Comparison of ENCODE assay signal across 11 cellular contexts in the genomic region with DNA sequence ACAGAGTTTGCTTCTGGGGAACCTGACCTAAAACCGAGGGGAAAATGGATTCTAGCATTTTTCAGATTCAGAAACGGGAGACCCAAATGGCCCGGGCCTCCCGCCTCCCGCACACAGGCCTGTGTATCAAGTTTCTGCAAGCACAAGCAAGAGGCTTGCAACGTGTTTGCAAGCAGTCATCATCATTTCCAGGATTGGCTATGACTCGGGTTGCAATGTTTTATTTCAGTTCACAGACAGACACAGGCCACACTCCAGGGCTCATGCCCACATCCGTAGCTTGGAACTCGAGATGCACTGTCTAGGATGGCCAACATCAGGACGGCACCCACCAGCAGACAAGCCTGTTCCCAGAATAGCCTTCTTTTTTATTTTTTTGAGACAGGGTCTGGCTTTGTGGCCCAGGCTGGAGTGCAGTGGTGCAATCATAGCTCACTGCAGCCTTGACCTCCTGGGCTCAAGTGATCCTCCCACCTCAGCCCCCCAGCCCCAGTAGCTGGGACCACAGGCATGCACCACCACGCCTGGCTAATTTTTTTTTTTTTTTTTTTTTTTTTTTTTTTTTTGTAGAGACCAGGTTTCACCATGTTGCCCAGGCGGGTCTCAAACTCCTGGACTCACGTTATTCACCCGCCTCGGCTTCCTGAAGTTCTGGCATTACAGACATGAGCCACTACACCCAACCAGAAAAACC.
DNase-seq lines count a peak whose midpoint lies in the region; ATAC-seq and TF ChIP-seq lines count a peak whose summit lies in the region.
"Had no signal": no experiment of that assay in that cellular context is flagged by ENCODE, and none has a peak within 500 bp of the region (broad histone marks: within the 10 kb centered on the region; RNA-seq: fewer than 3 reads in every experiment).

No MANE protein-coding gene starts in this region.

- peaks cover 16% of the 10 kb centered on the region for H3K4me1 Mint-ChIP-seq in stimulated activated naive CD8-positive, alpha-beta T cell treated with anti-CD3 and anti-CD28 coated beads, Interleukin-15, amount 100 ng/mL, for 72 hours
- H3K4me1 Mint-ChIP-seq in glutamatergic neuron (ENCODE audit: low read depth, unreplicated experiment): no peaks in the 10 kb centered on the region

- H3K4me1 ChIP-seq in RWPE2 (ENCODE audit: insufficient read depth, poor library complexity, severe bottlenecking) (no peaks in the 10 kb centered on the region), osteoblast (ENCODE audit: insufficient read depth, low read length) (peaks cover 15% of the 10 kb centered on the region)

- peak overlapping the region; percentile 74 for H3K4me2 ChIP-seq in osteoblast (ENCODE audit: insufficient read depth, low read length)

- no peaks in the 10 kb centered on the region for H4K20me1 ChIP-seq in osteoblast (ENCODE audit: insufficient read depth, low read length)

- ATAC-seq in RWPE2 (ENCODE audit: low read depth): peak; percentile 70
- ATAC-seq in stimulated activated naive CD8-positive, alpha-beta T cell treated with anti-CD3 and anti-CD28 coated beads, Interleukin-15, amount 100 ng/mL, for 72 hours: no peak
- no peak for ATAC-seq in GM21576 (IDR thresholded peaks at IDR 0.05; ENCODE audit: unreplicated experiment)

- no peaks in the 10 kb centered on the region for H3K36me3 ChIP-seq in RWPE2 (ENCODE audit: low read depth)
- H3K36me3 ChIP-seq in osteoblast (ENCODE audit: insufficient read depth, low read length): no peaks in the 10 kb centered on the region

- H2AFZ ChIP-seq in osteoblast (ENCODE audit: low read length): peak overlapping the region; percentile 76

- H3K27me3 ChIP-seq in RWPE2 (ENCODE audit: insufficient read depth, poor library complexity, severe bottlenecking): no peaks in the 10 kb centered on the region
- H3K27me3 ChIP-seq in osteoblast (ENCODE audit: insufficient read depth, low read length): no peaks in the 10 kb centered on the region

- no peaks in the 10 kb centered on the region for H3K9me3 Mint-ChIP-seq in stimulated activated naive CD8-positive, alpha-beta T cell treated with anti-CD3 and anti-CD28 coated beads, Interleukin-15, amount 100 ng/mL, for 72 hours
- H3K9me3 Mint-ChIP-seq in glutamatergic neuron (ENCODE audit: unreplicated experiment): no peaks in the 10 kb centered on the region

- H3K4me3 ChIP-seq in AG10803 (ENCODE audit: low read length) (peak overlapping the region; percentile 42), RWPE2 (ENCODE audit: severe bottlenecking) (no peak overlapping the region), osteoblast (ENCODE audit: insufficient read depth, low read length) (peak overlapping the region; percentile 60)

- no peak overlapping the region for H3K27ac Mint-ChIP-seq in stimulated activated naive CD8-positive, alpha-beta T cell treated with anti-CD3 and anti-CD28 coated beads, Interleukin-15, amount 100 ng/mL, for 72 hours
- H3K27ac Mint-ChIP-seq in glutamatergic neuron (ENCODE audit: unreplicated experiment): no peak overlapping the region

- H3K9me3 ChIP-seq in RWPE2 (ENCODE audit: severe bottlenecking): no peaks in the 10 kb centered on the region
- H3K9me3 ChIP-seq in osteoblast (ENCODE audit: low read depth, low read length): no peaks in the 10 kb centered on the region

- peak; percentile 86 for DNase-seq in AG10803 (ENCODE audit: low read depth)
- DNase-seq in RWPE2 (ENCODE audit: low spot score): no peak
- DNase-seq in fibroblast of the conjunctiva (ENCODE audit: low read depth): peak; percentile 44
- peak; percentile 94 for DNase-seq in osteoblast (ENCODE audit: insufficient read length, low spot score, missing footprints)
- no peak for DNase-seq in stimulated activated naive CD8-positive, alpha-beta T cell treated with anti-CD3 and anti-CD28 coated beads, Interleukin-15, amount 100 ng/mL, for 72 hours
- no peak for DNase-seq in NCI-H1417 (lab: John Stamatoyannopoulos, UW)
- no peak for DNase-seq in glutamatergic neuron
- DNase-seq: activated CD8-positive, alpha-beta memory T cell treated with anti-CD3 and anti-CD28 coated beads, Interleukin-2, amount 50 U/mL, for 4 hours; NCI-H2227 treated with DMSO at 0.1 percent for 48 hours; stimulated activated naive CD4-positive, alpha-beta T cell treated with Interleukin-2 at 50 U/mL for 16 hours had no signal

- H3K36me3 Mint-ChIP-seq in glutamatergic neuron (ENCODE audit: unreplicated experiment): peaks cover 6% of the 10 kb centered on the region

- H3K79me2 ChIP-seq in osteoblast (ENCODE audit: insufficient read depth, low read length): no peaks in the 10 kb centered on the region

- TF ChIP-seq CTCF in AG10803 (conservative IDR thresholded peaks at IDR 0.05; ENCODE audit: low read length) (no peak), RWPE2 (IDR thresholded peaks at IDR 0.05; ENCODE audit: poor library complexity, severe bottlenecking) (no peak), osteoblast (IDR thresholded peaks at IDR 0.05; ENCODE audit: extremely low read depth, low read depth, low read length) (no peak), glutamatergic neuron (IDR thresholded peaks at IDR 0.05; ENCODE audit: partially characterized antibody, unreplicated experiment) (no peak)

- peak overlapping the region in 1 of 2 donors; percentile 73 for H3K4me3 Mint-ChIP-seq in stimulated activated naive CD8-positive, alpha-beta T cell treated with anti-CD3 and anti-CD28 coated beads, Interleukin-15, amount 100 ng/mL, for 72 hours
- H3K4me3 Mint-ChIP-seq in glutamatergic neuron (ENCODE audit: unreplicated experiment): no peak overlapping the region

- no peak overlapping the region for H3K27ac ChIP-seq in RWPE2 (ENCODE audit: poor library complexity, severe bottlenecking)
- peak overlapping the region; percentile 77 for H3K27ac ChIP-seq in osteoblast (ENCODE audit: low read depth, low read length)

- no peaks in the 10 kb centered on the region for H3K27me3 Mint-ChIP-seq in stimulated activated naive CD8-positive, alpha-beta T cell treated with anti-CD3 and anti-CD28 coated beads, Interleukin-15, amount 100 ng/mL, for 72 hours
- H3K27me3 Mint-ChIP-seq in glutamatergic neuron (ENCODE audit: unreplicated experiment): peaks cover 4% of the 10 kb centered on the region

Comparison
In these comparisons a context has a peak if more than half of its experiments do, and no peak if none do; other contexts are left out.
1. DNase-seq: peak in AG10803 (single experiment), fibroblast of the conjunctiva (single experiment) and osteoblast (single experiment); none in RWPE2 (single experiment), stimulated activated naive CD8-positive, alpha-beta T cell treated with anti-CD3 and anti-CD28 coated beads, Interleukin-15, amount 100 ng/mL, for 72 hours (0 of 2), NCI-H1417 (0 of 3) and glutamatergic neuron (single experiment).